In the genomic region with DNA sequence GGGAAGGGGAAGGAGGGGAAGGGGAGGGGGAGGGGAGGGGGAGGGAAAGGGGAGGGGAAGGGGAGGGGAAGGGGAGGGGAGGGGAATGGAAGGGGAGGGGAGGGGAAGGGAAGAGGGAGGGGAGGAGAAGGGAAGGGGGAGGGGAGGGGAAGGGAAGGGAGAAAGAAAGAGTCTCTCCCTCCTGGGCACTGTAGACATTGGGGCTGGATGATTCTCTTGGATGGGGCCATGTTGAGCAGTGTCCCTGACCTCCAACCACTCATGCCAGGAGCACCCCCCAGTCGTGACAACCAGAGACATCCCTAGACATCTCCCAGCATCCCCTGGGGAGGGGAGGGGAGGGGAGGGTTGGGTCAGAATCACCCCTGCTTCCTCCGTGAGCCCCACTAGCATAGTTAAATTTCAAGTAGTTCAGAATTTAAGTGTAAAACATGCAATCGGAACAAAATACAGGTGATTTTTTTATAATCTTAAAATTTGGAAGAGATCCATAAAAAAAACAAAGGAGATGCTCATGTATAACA, we compare ENCODE assay signal across 20 cellular contexts.
DNase-seq lines count a peak whose midpoint lies in the region; ATAC-seq, FAIRE-seq and TF ChIP-seq lines count a peak whose summit lies in the region.
"Had no signal": no experiment of that assay in that cellular context is flagged by ENCODE, and none has a peak within 500 bp of the region (broad histone marks: within the 10 kb centered on the region; RNA-seq: fewer than 3 reads in every experiment).

No MANE protein-coding gene starts in this region.

- FAIRE-seq in A549 (lab: Jason Lieb, UNC) (no peak), kidney (lab: Jason Lieb, UNC) (no peak)
- FAIRE-seq: H1, RCC 7860 had no signal

- no peaks in the 10 kb centered on the region for H3K36me3 ChIP-seq in PC-3 (ENCODE audit: low read depth, low read length)
- H3K36me3 ChIP-seq in kidney (ENCODE audit: control insufficient read depth in 1 of 2, insufficient read depth in 2 of 2, low read length in 2 of 2), result no peaks in the 10 kb centered on the region

- WGBS in A549 (ENCODE audit: missing lambda C conversion rate), result 10% methylated on average over 3 of the region's 3 CpGs

- H3K36me3 Mint-ChIP-seq in stimulated activated memory B cell treated with anti-CD40 and anti-IgM and Interleukin-4, amounts not matched to agents 10 μg/mL and 1 μg/mL and 100 μg/mL, for 72 hours, result peaks cover 6% of the 10 kb centered on the region
- H3K36me3 Mint-ChIP-seq: CD4-positive, CD25-positive, alpha-beta regulatory T cell had no signal

- H3K9me2 ChIP-seq in PC-3 (replicated peaks; ENCODE audit: low read length), result no peaks in the 10 kb centered on the region

- H3K4me3 Mint-ChIP-seq in stimulated activated memory B cell treated with anti-CD40 and anti-IgM and Interleukin-4, amounts not matched to agents 10 μg/mL and 1 μg/mL and 100 μg/mL, for 72 hours, result no peak overlapping the region
- H3K4me3 Mint-ChIP-seq: CD4-positive, CD25-positive, alpha-beta regulatory T cell had no signal

- CTCF ChIA-PET in A549 (lab: Yijun Ruan, JAX), result interaction anchor here (0.6 to 2.5 kb wide), 3 partner anchors 18 to 165 kb away, joined by 3 to 21 read pairs (median 8); no protein-coding TSS in a partner anchor
- CTCF ChIA-PET in PC-3 (lab: Charles Lee), result no interaction called here

- no peak for TF ChIP-seq CTCF in A549 (IDR thresholded peaks at IDR 0.05)
- no peak for TF ChIP-seq CTCF in PC-3 (conservative IDR thresholded peaks at IDR 0.05; ENCODE audit: low read depth, low read length)
- no peak for TF ChIP-seq CTCF in kidney (IDR thresholded peaks at IDR 0.05; ENCODE audit: borderline replicate concordance, extremely low read depth, insufficient read depth)

- H3K4me3 ChIP-seq in A549 (no peak overlapping the region), PC-3 (ENCODE audit: low read length) (no peak overlapping the region), kidney (ENCODE audit: low read length in 2 of 2) (no peak overlapping the region)

- ATAC-seq in A549, result no peak
- ATAC-seq in PC-3, result no peak
- no peak for ATAC-seq in stimulated activated memory B cell treated with anti-CD40 and anti-IgM and Interleukin-4, amounts not matched to agents 10 μg/mL and 1 μg/mL and 100 μg/mL, for 72 hours
- ATAC-seq: Right ventricle myocardium inferior had no signal

- intact Hi-C loops in PC-3 (cut with micrococcal nuclease), result no loop called here
- intact Hi-C loops in kidney (cut with DNase I), result no loop called here

- H3K9ac ChIP-seq in PC-3 (ENCODE audit: low read length) (no peak overlapping the region), kidney (ENCODE audit: low read length in 2 of 2) (no peak overlapping the region)

- no peaks in the 10 kb centered on the region for H3K9me3 ChIP-seq in A549
- H3K9me3 ChIP-seq in PC-3 (ENCODE audit: low read length), result no peaks in the 10 kb centered on the region
- H3K9me3 ChIP-seq in kidney (ENCODE audit: control insufficient read depth in 1 of 2, low read length in 2 of 2), result no peaks in the 10 kb centered on the region

- no peaks in the 10 kb centered on the region for H3K27me3 ChIP-seq in PC-3 (ENCODE audit: low read length)

- H4K20me1 ChIP-seq in PC-3 (ENCODE audit: low read length), result no peaks in the 10 kb centered on the region

- TF ChIP-seq POLR2A in A549 (IDR thresholded peaks at IDR 0.05; ENCODE audit: low read length), result no peak

- no TSS peak for BruUV-seq in PC-3 (replicated peaks; lab: Mats Ljungman, UMichigan)

- H3K4me1 ChIP-seq in A549, result peaks cover 10% of the 10 kb centered on the region; the same call in 1 of the 3 replicates
- H3K4me1 ChIP-seq in PC-3 (ENCODE audit: insufficient read depth, low read length), result peaks cover 8% of the 10 kb centered on the region
- peaks cover 0 to 14% of the 10 kb centered on the region in 2 donors for H3K4me1 ChIP-seq in kidney (ENCODE audit: control insufficient read depth in 1 of 2, insufficient read depth in 1 of 2, low read depth in 1 of 2, low read length in 2 of 2)

- POLR2A ChIA-PET in A549 (lab: Yijun Ruan, JAX) (no interaction called here), PC-3 (lab: Charles Lee; ENCODE audit: unreplicated experiment) (no interaction called here)

- peaks cover 92% of the 10 kb centered on the region for H3K4me1 Mint-ChIP-seq in stimulated activated memory B cell treated with anti-CD40 and anti-IgM and Interleukin-4, amounts not matched to agents 10 μg/mL and 1 μg/mL and 100 μg/mL, for 72 hours

- TF ChIP-seq RAD21 in A549 (conservative IDR thresholded peaks at IDR 0.05 in 1 of 2, IDR thresholded peaks at IDR 0.05 in 1 of 2), result no peak

- no peaks in the 10 kb centered on the region for H3F3A ChIP-seq in PC-3 (ENCODE audit: low read length, unreplicated experiment)

- H3K27ac Mint-ChIP-seq in stimulated activated memory B cell treated with anti-CD40 and anti-IgM and Interleukin-4, amounts not matched to agents 10 μg/mL and 1 μg/mL and 100 μg/mL, for 72 hours, result peak overlapping the region; percentile 86

- no peak for TF ChIP-seq EP300 in A549 (IDR thresholded peaks at IDR 0.05)

- H3K27me3 Mint-ChIP-seq in stimulated activated memory B cell treated with anti-CD40 and anti-IgM and Interleukin-4, amounts not matched to agents 10 μg/mL and 1 μg/mL and 100 μg/mL, for 72 hours, result no peaks in the 10 kb centered on the region
- H3K27me3 Mint-ChIP-seq: B cell had no signal

- no peak overlapping the region for H2AFZ ChIP-seq in PC-3 (ENCODE audit: low read length)

- H3K79me2 ChIP-seq in PC-3 (ENCODE audit: low read length), result no peaks in the 10 kb centered on the region

- DNase-seq in A549 (ENCODE audit: low read depth in 1 of 2, low spot score in 1 of 2) (no peak), PC-3 (no peak), kidney (peak; percentile 41), NOMO-1 treated with dmso at 0.1 percent for 144 hours (lab: John Stamatoyannopoulos, UW; ENCODE audit: unreplicated experiment) (no peak), kidney tubule cell (ENCODE audit: low spot score) (no peak)
- no peak for DNase-seq in stimulated activated naive CD4-positive, alpha-beta T cell treated with Interleukin-2 at 50 U/mL for 16 hours (lab: John Stamatoyannopoulos, UW)
- DNase-seq: CD4-positive, CD25-positive, alpha-beta regulatory T cell; DMS79; Kasumi-1; NCI-H1694; NCI-H2081; NCI-H2171; NCI-H524 treated with DMSO at 0.1 percent for 48 hours; NCI-H82; SW 1271 had no signal

- H3K27ac ChIP-seq in A549, result no peak overlapping the region
- H3K27ac ChIP-seq in PC-3 (ENCODE audit: low read length), result no peak overlapping the region
- H3K27ac ChIP-seq in kidney (ENCODE audit: low read depth in 2 of 2, low read length in 2 of 2), result no peak overlapping the region

- peak overlapping the region; percentile 52 for H3K4me2 ChIP-seq in A549
- peak overlapping the region; percentile 74; the same call in 1 of the 2 replicates for H3K4me2 ChIP-seq in PC-3 (ENCODE audit: low read length)

- no peaks in the 10 kb centered on the region for H3K9me3 Mint-ChIP-seq in stimulated activated memory B cell treated with anti-CD40 and anti-IgM and Interleukin-4, amounts not matched to agents 10 μg/mL and 1 μg/mL and 100 μg/mL, for 72 hours

TF ChIP-seq in A549, 52 proteins besides CTCF, POLR2A, EP300 and RAD21:
- TF ChIP-seq HDAC2 (IDR thresholded peaks at IDR 0.05) (no peak), PBX3 (IDR thresholded peaks at IDR 0.05) (no peak), EHF (CRISPR knock-in tag; IDR thresholded peaks at IDR 0.05) (no peak), E2F6 (IDR thresholded peaks at IDR 0.05; ENCODE audit: borderline replicate concordance, low read depth) (no peak), RARB (CRISPR knock-in tag; IDR thresholded peaks at IDR 0.05) (no peak), CBX8 (IDR thresholded peaks at IDR 0.05) (no peak), BHLHE40 (IDR thresholded peaks at IDR 0.05; ENCODE audit: low read depth, low read length) (no peak)
- TF ChIP-seq, protein P1, sequence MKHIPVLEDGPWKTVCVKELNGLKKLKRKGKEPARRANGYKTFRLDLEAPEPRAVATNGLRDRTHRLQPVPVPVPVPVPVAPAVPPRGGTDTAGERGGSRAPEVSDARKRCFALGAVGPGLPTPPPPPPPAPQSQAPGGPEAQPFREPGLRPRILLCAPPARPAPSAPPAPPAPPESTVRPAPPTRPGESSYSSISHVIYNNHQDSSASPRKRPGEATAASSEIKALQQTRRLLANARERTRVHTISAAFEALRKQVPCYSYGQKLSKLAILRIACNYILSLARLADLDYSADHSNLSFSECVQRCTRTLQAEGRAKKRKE (CRISPR knock-in tag; IDR thresholded peaks at IDR 0.05; ENCODE audit: low read depth), result no peak
- TF ChIP-seq, protein P2, sequence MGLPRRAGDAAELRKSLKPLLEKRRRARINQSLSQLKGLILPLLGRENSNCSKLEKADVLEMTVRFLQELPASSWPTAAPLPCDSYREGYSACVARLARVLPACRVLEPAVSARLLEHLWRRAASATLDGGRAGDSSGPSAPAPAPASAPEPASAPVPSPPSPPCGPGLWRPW (IDR thresholded peaks at IDR 0.05), result no peak
